ENCODE assay signal across 10 cellular contexts in genomic region chr10:110151467-110151866, GRCh38. TPM values are rescaled to one million over a fixed set of nuclear protein-coding genes. Genes with fewer than 3 reads are reported as not detected.
A peak's percentile ranks its signal among the peaks of the same experiment; 100 is the strongest.
DNase-seq lines count a peak whose midpoint lies in the region; ATAC-seq, FAIRE-seq and TF ChIP-seq lines count a peak whose summit lies in the region.
"Had no signal": no experiment of that assay in that cellular context is flagged by ENCODE, and none has a peak within 500 bp of the region (broad histone marks: within the 10 kb centered on the region; RNA-seq: fewer than 3 reads in every experiment).

No MANE protein-coding gene starts in this region.

- no peak overlapping the region for H3K9ac ChIP-seq in kidney (ENCODE audit: low read length in 2 of 2)

- no peaks in the 10 kb centered on the region for H3K9me3 Mint-ChIP-seq in activated CD8-positive, alpha-beta T cell treated with anti-CD3 and anti-CD28 coated beads, Interleukin-2, amount 10 ng/mL, durations not matched to agents 7 days and 5 days (ENCODE audit: insufficient read depth)
- no peaks in the 10 kb centered on the region for H3K9me3 Mint-ChIP-seq in activated CD8-positive, alpha-beta T cell treated with anti-CD3 and anti-CD28 coated beads for 36 hours
- H3K9me3 Mint-ChIP-seq: activated naive CD4-positive, alpha-beta T cell treated with anti-CD3 and anti-CD28 coated beads, Interleukin-2, amount 10 ng/mL, durations not matched to agents 7 days and 5 days had no signal

- CTCF ChIA-PET in activated CD8-positive, alpha-beta T cell treated with anti-CD3 and anti-CD28 coated beads, Interleukin-2, amount 10 ng/mL, durations not matched to agents 7 days and 5 days (lab: Charles Lee), result no interaction called here
- CTCF ChIA-PET in activated CD8-positive, alpha-beta T cell treated with anti-CD3 and anti-CD28 coated beads for 36 hours (lab: Charles Lee), result interaction anchor here (1.3 kb wide), 1 partner anchor 13 kb away, joined by 4 read pairs; no protein-coding TSS in a partner anchor

- FAIRE-seq in kidney (lab: Jason Lieb, UNC), result no peak

- DNase-seq in activated CD8-positive, alpha-beta T cell treated with anti-CD3 and anti-CD28 coated beads, Interleukin-2, amount 10 ng/mL, durations not matched to agents 7 days and 5 days, result no peak
- DNase-seq in activated CD8-positive, alpha-beta T cell treated with anti-CD3 and anti-CD28 coated beads for 36 hours, result no peak
- peak in 2 of 3 donors; percentile 91 to 92 for DNase-seq in Peyer's patch
- peak; percentile 88 for DNase-seq in kidney
- peak; percentile 71 for DNase-seq in upper lobe of right lung
- DNase-seq in stimulated activated CD8-positive, alpha-beta memory T cell treated with anti-CD3 and anti-CD28 coated beads, Interleukin-4, amount 100 ng/mL, for 48 hours, result no peak
- DNase-seq in inferior parietal cortex (ENCODE audit: extremely low spot score), result no peak
- DNase-seq: activated naive CD4-positive, alpha-beta T cell treated with anti-CD3 and anti-CD28 coated beads, Interleukin-2, amount 10 ng/mL, durations not matched to agents 7 days and 5 days; effector CD8-positive, alpha-beta T cell had no signal

- no peaks in the 10 kb centered on the region for H3K36me3 Mint-ChIP-seq in activated CD8-positive, alpha-beta T cell treated with anti-CD3 and anti-CD28 coated beads, Interleukin-2, amount 10 ng/mL, durations not matched to agents 7 days and 5 days (ENCODE audit: low read depth)
- no peaks in the 10 kb centered on the region for H3K36me3 Mint-ChIP-seq in activated CD8-positive, alpha-beta T cell treated with anti-CD3 and anti-CD28 coated beads for 36 hours (ENCODE audit: low read depth)

- H3K36me3 ChIP-seq in Peyer's patch, result no peaks in the 10 kb centered on the region
- no peaks in the 10 kb centered on the region for H3K36me3 ChIP-seq in kidney (ENCODE audit: control insufficient read depth in 1 of 2, insufficient read depth in 2 of 2, low read length in 2 of 2)
- no peaks in the 10 kb centered on the region for H3K36me3 ChIP-seq in upper lobe of right lung

- intact Hi-C loops in activated CD8-positive, alpha-beta T cell treated with anti-CD3 and anti-CD28 coated beads for 36 hours (cut with micrococcal nuclease), result no loop called here
- intact Hi-C loops in kidney (cut with DNase I) (no loop called here), upper lobe of right lung (cut with DNase I) (loop anchor here (10.0 kb wide), 1 partner anchor 53 kb away; the partner anchor contains the start of gene MXI1)

- POLR2A ChIA-PET in activated CD8-positive, alpha-beta T cell treated with anti-CD3 and anti-CD28 coated beads, Interleukin-2, amount 10 ng/mL, durations not matched to agents 7 days and 5 days (lab: Charles Lee), result no interaction called here
- POLR2A ChIA-PET in activated CD8-positive, alpha-beta T cell treated with anti-CD3 and anti-CD28 coated beads for 36 hours (lab: Charles Lee), result no interaction called here

- peak; percentile 32 for ATAC-seq in activated CD8-positive, alpha-beta T cell treated with anti-CD3 and anti-CD28 coated beads, Interleukin-2, amount 10 ng/mL, durations not matched to agents 7 days and 5 days
- ATAC-seq in activated CD8-positive, alpha-beta T cell treated with anti-CD3 and anti-CD28 coated beads for 36 hours, result no peak
- ATAC-seq in upper lobe of right lung (peak; percentile 73), GM19463 (IDR thresholded peaks at IDR 0.05; ENCODE audit: unreplicated experiment) (no peak)

- peaks cover 76% of the 10 kb centered on the region for H3K27me3 Mint-ChIP-seq in activated CD8-positive, alpha-beta T cell treated with anti-CD3 and anti-CD28 coated beads, Interleukin-2, amount 10 ng/mL, durations not matched to agents 7 days and 5 days (ENCODE audit: low read depth)
- peaks cover 67% of the 10 kb centered on the region for H3K27me3 Mint-ChIP-seq in activated CD8-positive, alpha-beta T cell treated with anti-CD3 and anti-CD28 coated beads for 36 hours

- H3K27me3 ChIP-seq in Peyer's patch (no peaks in the 10 kb centered on the region), upper lobe of right lung (peaks cover 2% of the 10 kb centered on the region)

- H3K9me3 ChIP-seq in Peyer's patch (no peaks in the 10 kb centered on the region), kidney (ENCODE audit: control insufficient read depth in 1 of 2, low read length in 2 of 2) (no peaks in the 10 kb centered on the region), upper lobe of right lung (no peaks in the 10 kb centered on the region)

- H3K4me3 ChIP-seq in Peyer's patch (peak overlapping the region in 2 of 4 donors; percentile 20 to 27), kidney (ENCODE audit: low read length in 2 of 2) (no peak overlapping the region), upper lobe of right lung (no peak overlapping the region)

- H3K4me1 ChIP-seq in Peyer's patch (peaks cover 0 to 4% (median under 1%) of the 10 kb centered on the region in 4 donors), kidney (ENCODE audit: control insufficient read depth in 1 of 2, insufficient read depth in 1 of 2, low read depth in 1 of 2, low read length in 2 of 2) (peaks cover 0 to 6% of the 10 kb centered on the region in 2 donors), upper lobe of right lung (no peaks in the 10 kb centered on the region)

- TF ChIP-seq CTCF in activated CD8-positive, alpha-beta T cell treated with anti-CD3 and anti-CD28 coated beads for 36 hours (IDR thresholded peaks at IDR 0.05), result no peak
- TF ChIP-seq CTCF in Peyer's patch (IDR thresholded peaks at IDR 0.05) (no peak), kidney (IDR thresholded peaks at IDR 0.05; ENCODE audit: borderline replicate concordance, extremely low read depth, insufficient read depth) (no peak), upper lobe of right lung (IDR thresholded peaks at IDR 0.05) (no peak)

- H3K4me1 Mint-ChIP-seq in activated CD8-positive, alpha-beta T cell treated with anti-CD3 and anti-CD28 coated beads, Interleukin-2, amount 10 ng/mL, durations not matched to agents 7 days and 5 days (ENCODE audit: low read depth), result peaks cover 31% of the 10 kb centered on the region
- peaks cover 9% of the 10 kb centered on the region for H3K4me1 Mint-ChIP-seq in activated CD8-positive, alpha-beta T cell treated with anti-CD3 and anti-CD28 coated beads for 36 hours (ENCODE audit: low read depth)

- no peak overlapping the region for H3K27ac Mint-ChIP-seq in activated CD8-positive, alpha-beta T cell treated with anti-CD3 and anti-CD28 coated beads, Interleukin-2, amount 10 ng/mL, durations not matched to agents 7 days and 5 days
- no peak overlapping the region for H3K27ac Mint-ChIP-seq in activated CD8-positive, alpha-beta T cell treated with anti-CD3 and anti-CD28 coated beads for 36 hours
- H3K27ac Mint-ChIP-seq: activated naive CD4-positive, alpha-beta T cell treated with anti-CD3 and anti-CD28 coated beads, Interleukin-2, amount 10 ng/mL, durations not matched to agents 7 days and 5 days had no signal

- peak in 1 of 2 donors; percentile 68 for TF ChIP-seq POLR2A in Peyer's patch (IDR thresholded peaks at IDR 0.05)

- H3K27ac ChIP-seq in Peyer's patch (peak overlapping the region in 3 of 4 donors; percentile 24 to 76 (median 46)), kidney (ENCODE audit: low read depth in 2 of 2, low read length in 2 of 2) (no peak overlapping the region), upper lobe of right lung (no peak overlapping the region)

- H3K4me3 Mint-ChIP-seq in activated CD8-positive, alpha-beta T cell treated with anti-CD3 and anti-CD28 coated beads, Interleukin-2, amount 10 ng/mL, durations not matched to agents 7 days and 5 days, result no peak overlapping the region
- H3K4me3 Mint-ChIP-seq in activated CD8-positive, alpha-beta T cell treated with anti-CD3 and anti-CD28 coated beads for 36 hours, result no peak overlapping the region
- H3K4me3 Mint-ChIP-seq: activated naive CD4-positive, alpha-beta T cell treated with anti-CD3 and anti-CD28 coated beads, Interleukin-2, amount 10 ng/mL, durations not matched to agents 7 days and 5 days had no signal

RNA-seq across cellular contexts. Expression of gene MXI1, which starts 55.9 kb away (rescaled TPM):
- total RNA-seq in activated CD8-positive, alpha-beta T cell treated with anti-CD3 and anti-CD28 coated beads, Interleukin-2, amount 10 ng/mL, durations not matched to agents 7 days and 5 days, result 10 to 100 TPM; 11.3 to 12.3 TPM
- total RNA-seq in activated CD8-positive, alpha-beta T cell treated with anti-CD3 and anti-CD28 coated beads for 36 hours, result 10 to 100 TPM; 47.9 to 48.2 TPM
- total RNA-seq in Peyer's patch, result 10 to 100 TPM; 37.1 to 58.0 (median 47.8) TPM
- total RNA-seq in kidney, result 29.0 TPM
- 27.6 TPM for polyA plus RNA-seq in kidney (ENCODE audit: insufficient read depth, low read depth, low replicate concordance)
- 34.7 TPM for total RNA-seq in upper lobe of right lung

Comparison
In these comparisons a context has a peak if more than half of its experiments do, and no peak if none do; other contexts are left out.
1. ATAC-seq: peak in activated CD8-positive, alpha-beta T cell treated with anti-CD3 and anti-CD28 coated beads, Interleukin-2, amount 10 ng/mL, durations not matched to agents 7 days and 5 days (single experiment) and upper lobe of right lung (single experiment); none in activated CD8-positive, alpha-beta T cell treated with anti-CD3 and anti-CD28 coated beads for 36 hours (single experiment) and GM19463 (single experiment).
2. DNase-seq: peak in Peyer's patch (2 of 3), kidney (single experiment) and upper lobe of right lung (single experiment); none in activated CD8-positive, alpha-beta T cell treated with anti-CD3 and anti-CD28 coated beads, Interleukin-2, amount 10 ng/mL, durations not matched to agents 7 days and 5 days (single experiment), activated CD8-positive, alpha-beta T cell treated with anti-CD3 and anti-CD28 coated beads for 36 hours (single experiment), stimulated activated CD8-positive, alpha-beta memory T cell treated with anti-CD3 and anti-CD28 coated beads, Interleukin-4, amount 100 ng/mL, for 48 hours (single experiment) and inferior parietal cortex (single experiment).
3. H3K27ac ChIP-seq: peak in Peyer's patch (3 of 4); none in kidney (0 of 2) and upper lobe of right lung (single experiment).